In the genomic region with DNA sequence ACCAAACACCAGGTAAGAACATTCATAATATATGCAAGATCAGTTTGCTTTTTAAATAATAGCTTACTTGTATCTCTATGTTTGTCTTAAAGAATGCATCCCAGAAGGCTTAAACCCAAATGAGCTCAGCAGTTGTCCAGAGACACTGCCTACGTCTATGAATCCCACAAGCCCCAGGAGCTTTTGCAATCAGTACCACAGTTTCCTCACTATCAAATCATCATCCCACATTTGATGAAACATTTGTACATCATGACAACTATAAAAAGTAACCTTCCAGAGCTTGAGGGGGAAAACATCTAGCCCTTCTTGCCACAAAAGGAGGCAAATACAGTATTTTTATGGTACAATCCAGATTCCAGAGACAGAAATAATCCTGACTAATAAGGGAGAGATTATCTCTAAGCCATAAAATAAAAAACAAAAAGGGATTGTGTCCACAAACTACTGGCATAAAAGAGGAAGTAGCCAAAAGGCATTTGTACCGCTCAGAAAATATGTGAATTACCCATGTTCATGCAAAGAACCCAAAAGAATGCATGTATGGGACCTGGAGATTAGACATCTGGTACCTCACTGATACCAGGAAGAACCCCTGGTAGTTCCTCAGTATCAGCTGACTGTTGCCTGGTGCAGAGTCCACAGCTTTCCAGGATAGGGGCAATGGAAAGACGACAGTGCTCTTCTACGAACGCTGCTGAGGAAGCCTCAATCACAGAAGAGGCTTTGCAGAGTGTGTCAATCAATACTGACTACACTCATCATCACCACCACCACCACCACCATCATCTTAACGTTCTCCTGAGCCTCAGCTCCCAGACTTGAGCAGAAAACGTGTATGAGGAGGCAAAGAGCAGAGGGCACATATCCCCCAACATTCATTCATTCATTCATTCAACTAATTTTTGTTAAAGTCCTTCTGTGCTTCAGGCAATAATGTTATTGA, we compare ENCODE assay signal across 1 cellular context.
A peak's percentile ranks its signal among the peaks of the same experiment; 100 is the strongest.
TF ChIP-seq lines count a peak whose summit lies in the region.

No MANE protein-coding gene starts in this region.

TF ChIP-seq in K562, 482 proteins besides CTCF, POLR2A, EP300 and RAD21 (continued from another document and continues in another):
- TF ChIP-seq, protein P1, sequence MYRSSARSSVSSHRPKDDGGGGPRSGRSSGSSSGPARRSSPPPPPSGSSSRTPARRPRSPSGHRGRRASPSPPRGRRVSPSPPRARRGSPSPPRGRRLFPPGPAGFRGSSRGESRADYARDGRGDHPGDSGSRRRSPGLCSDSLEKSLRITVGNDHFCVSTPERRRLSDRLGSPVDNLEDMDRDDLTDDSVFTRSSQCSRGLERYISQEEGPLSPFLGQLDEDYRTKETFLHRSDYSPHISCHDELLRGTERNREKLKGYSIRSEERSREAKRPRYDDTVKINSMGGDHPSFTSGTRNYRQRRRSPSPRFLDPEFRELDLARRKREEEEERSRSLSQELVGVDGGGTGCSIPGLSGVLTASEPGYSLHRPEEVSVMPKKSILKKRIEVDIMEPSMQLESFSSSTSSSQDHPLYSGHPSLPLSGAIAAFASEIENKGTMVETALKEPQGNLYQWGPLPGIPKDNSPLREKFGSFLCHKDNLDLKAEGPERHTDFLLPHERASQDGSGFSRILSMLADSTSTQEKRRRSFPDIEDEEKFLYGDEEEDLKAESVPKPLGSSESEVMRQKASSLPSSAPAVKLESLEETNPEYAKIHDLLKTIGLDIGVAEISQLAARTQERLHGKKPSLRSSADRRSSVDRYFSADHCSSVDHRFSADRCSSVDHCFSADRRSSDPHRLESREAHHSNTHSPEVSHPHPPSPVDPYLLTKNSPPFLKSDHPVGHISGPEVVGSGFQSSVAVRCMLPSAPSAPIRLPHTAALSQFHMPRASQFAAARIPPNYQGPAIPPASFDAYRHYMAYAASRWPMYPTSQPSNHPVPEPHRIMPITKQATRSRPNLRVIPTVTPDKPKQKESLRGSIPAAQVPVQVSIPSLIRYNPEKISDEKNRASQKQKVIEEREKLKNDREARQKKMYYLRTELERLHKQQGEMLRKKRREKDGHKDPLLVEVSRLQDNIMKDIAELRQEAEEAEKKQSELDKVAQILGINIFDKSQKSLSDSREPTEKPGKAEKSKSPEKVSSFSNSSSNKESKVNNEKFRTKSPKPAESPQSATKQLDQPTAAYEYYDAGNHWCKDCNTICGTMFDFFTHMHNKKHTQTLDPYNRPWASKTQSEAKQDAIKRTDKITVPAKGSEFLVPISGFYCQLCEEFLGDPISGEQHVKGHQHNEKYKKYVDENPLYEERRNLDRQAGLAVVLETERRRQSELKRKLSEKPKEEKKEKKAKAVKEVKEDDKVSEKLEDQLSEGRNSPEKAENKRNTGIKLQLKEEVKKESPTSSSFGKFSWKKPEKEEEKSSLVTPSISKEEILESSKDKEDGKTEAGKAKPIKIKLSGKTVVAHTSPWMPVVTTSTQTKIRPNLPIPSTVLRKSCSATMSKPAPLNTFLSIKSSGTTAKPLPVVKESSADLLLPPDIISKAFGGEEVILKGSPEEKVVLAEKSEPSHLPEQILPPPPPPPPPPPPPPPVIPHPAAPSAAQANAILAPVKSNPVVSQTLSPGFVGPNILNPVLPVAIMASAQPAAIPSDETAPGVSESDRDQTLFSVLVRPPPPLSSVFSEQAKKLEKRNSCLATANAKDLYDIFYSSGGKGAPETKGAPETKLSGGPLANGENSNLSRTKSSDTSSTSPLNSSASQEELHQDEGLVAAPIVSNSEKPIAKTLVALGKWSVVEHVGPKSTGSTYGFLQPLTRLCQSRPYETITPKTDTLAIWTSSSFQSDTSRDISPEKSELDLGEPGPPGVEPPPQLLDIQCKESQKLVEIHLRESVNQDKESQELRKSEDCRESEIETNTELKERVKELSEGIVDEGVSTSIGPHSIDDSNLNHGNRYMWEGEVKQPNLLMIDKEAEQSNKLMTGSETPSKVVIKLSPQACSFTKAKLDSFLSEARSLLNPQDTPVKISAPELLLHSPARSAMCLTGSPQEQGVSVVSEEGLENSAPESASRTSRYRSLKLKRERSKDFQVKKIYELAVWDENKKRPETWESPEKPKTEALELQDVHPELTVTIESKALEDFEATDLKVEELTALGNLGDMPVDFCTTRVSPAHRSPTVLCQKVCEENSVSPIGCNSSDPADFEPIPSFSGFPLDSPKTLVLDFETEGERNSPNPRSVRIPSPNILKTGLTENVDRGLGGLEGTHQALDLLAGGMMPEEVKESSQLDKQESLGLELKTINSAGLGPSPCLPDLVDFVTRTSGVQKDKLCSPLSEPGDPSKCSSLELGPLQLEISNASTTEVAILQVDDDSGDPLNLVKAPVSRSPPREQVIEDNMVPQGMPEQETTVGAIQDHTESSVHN (IDR thresholded peaks at IDR 0.05; ENCODE audit: borderline replicate concordance in 1 of 2, low read depth in 1 of 2) = no peak
- TF ChIP-seq XRCC5 (IDR thresholded peaks at IDR 0.05; ENCODE audit: low read depth, low read length) (no peak), BDP1 (IDR thresholded peaks at IDR 0.05; ENCODE audit: insufficient read depth, insufficient read length) (no peak), RBM15 (IDR thresholded peaks at IDR 0.05; ENCODE audit: insufficient read depth, low read length) (no peak), IFI16 (CRISPR knock-in tag; IDR thresholded peaks at IDR 0.05) (no peak), ZNF551 (CRISPR knock-in tag; IDR thresholded peaks at IDR 0.05) (no peak), ARID1B (IDR thresholded peaks at IDR 0.05) (peak; percentile 83), CBFA2T3 (IDR thresholded peaks at IDR 0.05) (peak; percentile 61; the same call in 1 of the 2 replicates), POLR3G (IDR thresholded peaks at IDR 0.05; ENCODE audit: extremely low read depth, insufficient read length, insufficient replicate concordance) (no peak), SETDB1 (IDR thresholded peaks at IDR 0.05; ENCODE audit: low read length) (no peak), ZNF76 (CRISPR knock-in tag; IDR thresholded peaks at IDR 0.05; ENCODE audit: borderline replicate concordance) (no peak), TCF7 (IDR thresholded peaks at IDR 0.05; ENCODE audit: borderline replicate concordance) (no peak), KAT7 (CRISPR knock-in tag; IDR thresholded peaks at IDR 0.05; ENCODE audit: borderline replicate concordance) (no peak), ZNF224 (CRISPR knock-in tag; IDR thresholded peaks at IDR 0.05) (no peak), MCM5 (IDR thresholded peaks at IDR 0.05; ENCODE audit: low read depth) (no peak), ZNF134 (CRISPR knock-in tag; conservative IDR thresholded peaks at IDR 0.05) (no peak), ZNF41 (CRISPR knock-in tag; conservative IDR thresholded peaks at IDR 0.05) (no peak), ESRRB (CRISPR knock-in tag; IDR thresholded peaks at IDR 0.05; ENCODE audit: borderline replicate concordance) (no peak), TEAD1 (CRISPR knock-in tag; IDR thresholded peaks at IDR 0.05) (peak in 1 of 2 experiments; percentile 77; a peak in 2 of 4 replicates), NONO (IDR thresholded peaks at IDR 0.05; ENCODE audit: low read depth in 2 of 2, low read length in 1 of 2) (no peak), KHSRP (IDR thresholded peaks at IDR 0.05) (no peak), TSC22D4 (tag; IDR thresholded peaks at IDR 0.05) (no peak), ZNF766 (CRISPR knock-in tag; conservative IDR thresholded peaks at IDR 0.05) (peak; percentile 42; the same call in 1 of the 2 replicates), ZNF586 (CRISPR knock-in tag; conservative IDR thresholded peaks at IDR 0.05) (no peak)
- TF ChIP-seq, protein P2, sequence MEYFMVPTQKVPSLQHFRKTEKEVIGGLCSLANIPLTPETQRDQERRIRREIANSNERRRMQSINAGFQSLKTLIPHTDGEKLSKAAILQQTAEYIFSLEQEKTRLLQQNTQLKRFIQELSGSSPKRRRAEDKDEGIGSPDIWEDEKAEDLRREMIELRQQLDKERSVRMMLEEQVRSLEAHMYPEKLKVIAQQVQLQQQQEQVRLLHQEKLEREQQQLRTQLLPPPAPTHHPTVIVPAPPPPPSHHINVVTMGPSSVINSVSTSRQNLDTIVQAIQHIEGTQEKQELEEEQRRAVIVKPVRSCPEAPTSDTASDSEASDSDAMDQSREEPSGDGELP (CRISPR knock-in tag; IDR thresholded peaks at IDR 0.05; ENCODE audit: borderline replicate concordance) = no peak
- TF ChIP-seq, protein P3, sequence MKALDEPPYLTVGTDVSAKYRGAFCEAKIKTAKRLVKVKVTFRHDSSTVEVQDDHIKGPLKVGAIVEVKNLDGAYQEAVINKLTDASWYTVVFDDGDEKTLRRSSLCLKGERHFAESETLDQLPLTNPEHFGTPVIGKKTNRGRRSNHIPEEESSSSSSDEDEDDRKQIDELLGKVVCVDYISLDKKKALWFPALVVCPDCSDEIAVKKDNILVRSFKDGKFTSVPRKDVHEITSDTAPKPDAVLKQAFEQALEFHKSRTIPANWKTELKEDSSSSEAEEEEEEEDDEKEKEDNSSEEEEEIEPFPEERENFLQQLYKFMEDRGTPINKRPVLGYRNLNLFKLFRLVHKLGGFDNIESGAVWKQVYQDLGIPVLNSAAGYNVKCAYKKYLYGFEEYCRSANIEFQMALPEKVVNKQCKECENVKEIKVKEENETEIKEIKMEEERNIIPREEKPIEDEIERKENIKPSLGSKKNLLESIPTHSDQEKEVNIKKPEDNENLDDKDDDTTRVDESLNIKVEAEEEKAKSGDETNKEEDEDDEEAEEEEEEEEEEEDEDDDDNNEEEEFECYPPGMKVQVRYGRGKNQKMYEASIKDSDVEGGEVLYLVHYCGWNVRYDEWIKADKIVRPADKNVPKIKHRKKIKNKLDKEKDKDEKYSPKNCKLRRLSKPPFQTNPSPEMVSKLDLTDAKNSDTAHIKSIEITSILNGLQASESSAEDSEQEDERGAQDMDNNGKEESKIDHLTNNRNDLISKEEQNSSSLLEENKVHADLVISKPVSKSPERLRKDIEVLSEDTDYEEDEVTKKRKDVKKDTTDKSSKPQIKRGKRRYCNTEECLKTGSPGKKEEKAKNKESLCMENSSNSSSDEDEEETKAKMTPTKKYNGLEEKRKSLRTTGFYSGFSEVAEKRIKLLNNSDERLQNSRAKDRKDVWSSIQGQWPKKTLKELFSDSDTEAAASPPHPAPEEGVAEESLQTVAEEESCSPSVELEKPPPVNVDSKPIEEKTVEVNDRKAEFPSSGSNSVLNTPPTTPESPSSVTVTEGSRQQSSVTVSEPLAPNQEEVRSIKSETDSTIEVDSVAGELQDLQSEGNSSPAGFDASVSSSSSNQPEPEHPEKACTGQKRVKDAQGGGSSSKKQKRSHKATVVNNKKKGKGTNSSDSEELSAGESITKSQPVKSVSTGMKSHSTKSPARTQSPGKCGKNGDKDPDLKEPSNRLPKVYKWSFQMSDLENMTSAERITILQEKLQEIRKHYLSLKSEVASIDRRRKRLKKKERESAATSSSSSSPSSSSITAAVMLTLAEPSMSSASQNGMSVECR (CRISPR knock-in tag; IDR thresholded peaks at IDR 0.05) = no peak
- TF ChIP-seq, protein P4, sequence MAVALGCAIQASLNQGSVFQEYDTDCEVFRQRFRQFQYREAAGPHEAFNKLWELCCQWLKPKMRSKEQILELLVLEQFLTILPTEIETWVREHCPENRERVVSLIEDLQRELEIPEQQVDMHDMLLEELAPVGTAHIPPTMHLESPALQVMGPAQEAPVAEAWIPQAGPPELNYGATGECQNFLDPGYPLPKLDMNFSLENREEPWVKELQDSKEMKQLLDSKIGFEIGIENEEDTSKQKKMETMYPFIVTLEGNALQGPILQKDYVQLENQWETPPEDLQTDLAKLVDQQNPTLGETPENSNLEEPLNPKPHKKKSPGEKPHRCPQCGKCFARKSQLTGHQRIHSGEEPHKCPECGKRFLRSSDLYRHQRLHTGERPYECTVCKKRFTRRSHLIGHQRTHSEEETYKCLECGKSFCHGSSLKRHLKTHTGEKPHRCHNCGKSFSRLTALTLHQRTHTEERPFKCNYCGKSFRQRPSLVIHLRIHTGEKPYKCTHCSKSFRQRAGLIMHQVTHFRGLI (CRISPR knock-in tag; IDR thresholded peaks at IDR 0.05) = no peak
- TF ChIP-seq, protein P5, sequence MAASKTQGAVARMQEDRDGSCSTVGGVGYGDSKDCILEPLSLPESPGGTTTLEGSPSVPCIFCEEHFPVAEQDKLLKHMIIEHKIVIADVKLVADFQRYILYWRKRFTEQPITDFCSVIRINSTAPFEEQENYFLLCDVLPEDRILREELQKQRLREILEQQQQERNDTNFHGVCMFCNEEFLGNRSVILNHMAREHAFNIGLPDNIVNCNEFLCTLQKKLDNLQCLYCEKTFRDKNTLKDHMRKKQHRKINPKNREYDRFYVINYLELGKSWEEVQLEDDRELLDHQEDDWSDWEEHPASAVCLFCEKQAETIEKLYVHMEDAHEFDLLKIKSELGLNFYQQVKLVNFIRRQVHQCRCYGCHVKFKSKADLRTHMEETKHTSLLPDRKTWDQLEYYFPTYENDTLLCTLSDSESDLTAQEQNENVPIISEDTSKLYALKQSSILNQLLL (CRISPR knock-in tag; IDR thresholded peaks at IDR 0.05; ENCODE audit: borderline replicate concordance) = no peak
- TF ChIP-seq, protein P6, sequence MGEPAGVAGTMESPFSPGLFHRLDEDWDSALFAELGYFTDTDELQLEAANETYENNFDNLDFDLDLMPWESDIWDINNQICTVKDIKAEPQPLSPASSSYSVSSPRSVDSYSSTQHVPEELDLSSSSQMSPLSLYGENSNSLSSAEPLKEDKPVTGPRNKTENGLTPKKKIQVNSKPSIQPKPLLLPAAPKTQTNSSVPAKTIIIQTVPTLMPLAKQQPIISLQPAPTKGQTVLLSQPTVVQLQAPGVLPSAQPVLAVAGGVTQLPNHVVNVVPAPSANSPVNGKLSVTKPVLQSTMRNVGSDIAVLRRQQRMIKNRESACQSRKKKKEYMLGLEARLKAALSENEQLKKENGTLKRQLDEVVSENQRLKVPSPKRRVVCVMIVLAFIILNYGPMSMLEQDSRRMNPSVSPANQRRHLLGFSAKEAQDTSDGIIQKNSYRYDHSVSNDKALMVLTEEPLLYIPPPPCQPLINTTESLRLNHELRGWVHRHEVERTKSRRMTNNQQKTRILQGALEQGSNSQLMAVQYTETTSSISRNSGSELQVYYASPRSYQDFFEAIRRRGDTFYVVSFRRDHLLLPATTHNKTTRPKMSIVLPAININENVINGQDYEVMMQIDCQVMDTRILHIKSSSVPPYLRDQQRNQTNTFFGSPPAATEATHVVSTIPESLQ (CRISPR knock-in tag; IDR thresholded peaks at IDR 0.05) = no peak
- TF ChIP-seq, protein P7, sequence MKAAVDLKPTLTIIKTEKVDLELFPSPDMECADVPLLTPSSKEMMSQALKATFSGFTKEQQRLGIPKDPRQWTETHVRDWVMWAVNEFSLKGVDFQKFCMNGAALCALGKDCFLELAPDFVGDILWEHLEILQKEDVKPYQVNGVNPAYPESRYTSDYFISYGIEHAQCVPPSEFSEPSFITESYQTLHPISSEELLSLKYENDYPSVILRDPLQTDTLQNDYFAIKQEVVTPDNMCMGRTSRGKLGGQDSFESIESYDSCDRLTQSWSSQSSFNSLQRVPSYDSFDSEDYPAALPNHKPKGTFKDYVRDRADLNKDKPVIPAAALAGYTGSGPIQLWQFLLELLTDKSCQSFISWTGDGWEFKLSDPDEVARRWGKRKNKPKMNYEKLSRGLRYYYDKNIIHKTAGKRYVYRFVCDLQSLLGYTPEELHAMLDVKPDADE (conservative IDR thresholded peaks at IDR 0.05; ENCODE audit: control insufficient read depth, low read depth, low read length) = no peak
- TF ChIP-seq, protein P8, sequence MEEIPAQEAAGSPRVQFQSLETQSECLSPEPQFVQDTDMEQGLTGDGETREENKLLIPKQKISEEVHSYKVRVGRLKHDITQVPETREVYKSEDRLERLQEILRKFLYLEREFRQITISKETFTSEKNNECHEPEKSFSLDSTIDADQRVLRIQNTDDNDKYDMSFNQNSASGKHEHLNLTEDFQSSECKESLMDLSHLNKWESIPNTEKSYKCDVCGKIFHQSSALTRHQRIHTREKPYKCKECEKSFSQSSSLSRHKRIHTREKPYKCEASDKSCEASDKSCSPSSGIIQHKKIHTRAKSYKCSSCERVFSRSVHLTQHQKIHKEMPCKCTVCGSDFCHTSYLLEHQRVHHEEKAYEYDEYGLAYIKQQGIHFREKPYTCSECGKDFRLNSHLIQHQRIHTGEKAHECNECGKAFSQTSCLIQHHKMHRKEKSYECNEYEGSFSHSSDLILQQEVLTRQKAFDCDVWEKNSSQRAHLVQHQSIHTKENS (CRISPR knock-in tag; IDR thresholded peaks at IDR 0.05) = no peak
